In the genomic region with DNA sequence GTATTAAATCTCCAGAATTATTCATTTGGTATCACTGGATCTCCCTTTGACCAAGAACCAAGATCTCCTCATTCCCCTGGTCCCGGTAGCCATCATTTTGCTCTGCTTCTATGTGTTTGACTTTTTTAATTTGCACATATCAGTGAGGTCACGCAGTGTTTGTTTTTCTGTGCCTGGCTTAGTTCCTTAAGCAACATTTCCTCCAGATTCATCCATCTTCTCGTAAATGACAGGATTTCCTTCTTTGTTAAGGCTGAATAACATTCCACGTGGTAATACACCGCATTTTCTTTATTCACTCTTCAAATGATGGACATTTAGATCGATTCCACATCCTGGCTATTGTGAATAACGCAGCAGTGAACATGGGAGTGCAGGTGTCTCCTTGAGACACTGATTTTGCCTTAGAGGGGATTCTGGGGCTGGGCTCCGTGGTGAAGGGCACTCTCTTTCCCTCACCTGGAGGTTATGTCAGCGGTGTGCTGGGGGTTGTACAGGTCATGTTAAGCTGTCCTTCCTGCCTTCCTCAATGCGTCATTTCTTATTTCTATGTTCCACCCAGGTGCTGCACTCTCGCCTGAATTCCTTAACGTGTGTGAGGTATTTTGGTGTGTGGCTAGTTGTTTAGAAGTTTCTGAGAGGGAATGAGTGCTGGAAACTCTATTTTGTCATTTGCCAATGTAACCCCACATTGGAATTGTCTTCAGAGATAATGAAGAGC, we compare ENCODE assay signal across 20 cellular contexts.
A peak's percentile ranks its signal among the peaks of the same experiment; 100 is the strongest.
DNase-seq lines count a peak whose midpoint lies in the region; ATAC-seq, FAIRE-seq and TF ChIP-seq lines count a peak whose summit lies in the region.
"Had no signal": no experiment of that assay in that cellular context is flagged by ENCODE, and none has a peak within 500 bp of the region (broad histone marks: within the 10 kb centered on the region; RNA-seq: fewer than 3 reads in every experiment).

No MANE protein-coding gene starts in this region.

- H4K20me1 ChIP-seq in GM23248 (ENCODE audit: insufficient read depth), result no peaks in the 10 kb centered on the region

- H2AFZ ChIP-seq in GM23248, result no peak overlapping the region

- H3K27me3 ChIP-seq in pancreas (no peaks in the 10 kb centered on the region), GM23248 (replicated peaks; ENCODE audit: insufficient read depth) (no peaks in the 10 kb centered on the region)
- H3K27me3 ChIP-seq: upper lobe of right lung had no signal

- H3K27ac ChIP-seq in C4-2B (peak overlapping the region; percentile 77), pancreas (peak overlapping the region; percentile 31 to 69 (median 58)), GM23248 (no peak overlapping the region)
- H3K27ac ChIP-seq: upper lobe of right lung had no signal

- H3K4me3 ChIP-seq in astrocyte of the cerebellum (ENCODE audit: low read depth, low read length) (no peak overlapping the region), fibroblast of pulmonary artery (replicated peaks; ENCODE audit: low read depth, low read length) (no peak overlapping the region), pancreas (no peak overlapping the region), GM23248 (no peak overlapping the region)
- H3K4me3 ChIP-seq: upper lobe of right lung had no signal

- 27% methylated on average over 12 of the region's 12 CpGs for WGBS in pancreas, 2 donors
- WGBS in GM23248 (ENCODE audit: low coverage in 1 of 2, low lambda C conversion rate in 2 of 2, missing lambda C conversion rate in 2 of 2), 2 experiments, result 97 to 99% methylated on average over 12 of the region's 12 CpGs

- H3K4me1 ChIP-seq in pancreas (peaks cover 11 to 33% (median 24%) of the 10 kb centered on the region in 3 donors), GM23248 (ENCODE audit: insufficient read depth) (peaks cover 19% of the 10 kb centered on the region)
- H3K4me1 ChIP-seq: upper lobe of right lung had no signal

- H3K9me3 ChIP-seq in pancreas (no peaks in the 10 kb centered on the region), GM23248 (ENCODE audit: low read depth) (no peaks in the 10 kb centered on the region)
- H3K9me3 ChIP-seq: upper lobe of right lung had no signal

- peaks cover 17% of the 10 kb centered on the region; the same call in 1 of the 2 replicates for H3F3A ChIP-seq in GM23248 (ENCODE audit: insufficient read depth)

- intact Hi-C loops in pancreas (cut with DNase I) (no loop called here), sciatic nerve (cut with DNase I) (no loop called here)

- DNase-seq in astrocyte of the cerebellum (ENCODE audit: low read depth) (peak; percentile 18), fibroblast of pulmonary artery (ENCODE audit: low read depth) (peak; percentile 67), pancreas (peak in 1 of 6 donors; percentile 34), sciatic nerve (ENCODE audit: low spot score) (no peak), LoVo (ENCODE audit: low spot score) (no peak), GM23248 (no peak)
- DNase-seq: activated T-cell treated with anti-CD3 and anti-CD28 coated beads, Interleukin-2, amount 50 U/mL, for 1 hour; caudate nucleus; CD4-positive, alpha-beta T cell; islet precursor cell; NCI-H1092; NCI-H774; nucleus accumbens; small intestine; upper lobe of right lung had no signal

- peaks cover 62% of the 10 kb centered on the region for H3K79me2 ChIP-seq in GM23248 (ENCODE audit: insufficient read depth)

- no peak overlapping the region for H3K4me2 ChIP-seq in GM23248 (ENCODE audit: unreplicated experiment)

- no peak for FAIRE-seq in pancreas (lab: Jason Lieb, UNC)
- FAIRE-seq: A204.1, small intestine, TTC549 had no signal

- no peaks in the 10 kb centered on the region for H3K9me2 ChIP-seq in GM23248 (ENCODE audit: insufficient read depth)

- no peaks in the 10 kb centered on the region for H3K36me3 ChIP-seq in pancreas
- H3K36me3 ChIP-seq in GM23248 (ENCODE audit: low read depth), result no peaks in the 10 kb centered on the region
- H3K36me3 ChIP-seq: upper lobe of right lung had no signal

- TF ChIP-seq CTCF in C4-2B (conservative IDR thresholded peaks at IDR 0.05), result no peak
- no peak for TF ChIP-seq CTCF in astrocyte of the cerebellum (IDR thresholded peaks at IDR 0.05; ENCODE audit: low read depth, low read length, missing control alignments)
- no peak for TF ChIP-seq CTCF in fibroblast of pulmonary artery (IDR thresholded peaks at IDR 0.05; ENCODE audit: low read length, missing control alignments)
- TF ChIP-seq CTCF in pancreas (IDR thresholded peaks at IDR 0.05), result no peak

- ATAC-seq in pancreas (peak; percentile 74 to 84 (median 80)), sciatic nerve (no peak), HG02588 (IDR thresholded peaks at IDR 0.05; ENCODE audit: unreplicated experiment) (no peak)
- ATAC-seq: activated naive CD4-positive, alpha-beta T cell treated with anti-CD3 and anti-CD28 coated beads, Interleukin-2, amount 50 U/mL, for 72 hours; upper lobe of right lung had no signal

- in situ Hi-C loops in astrocyte of the cerebellum (cut with HindIII; ENCODE audit: low sequenced_read_pairs) (no loop called here), GM23248 (cut with MboI) (no loop called here)

- H3K9ac ChIP-seq in GM23248, result no peak overlapping the region

Comparison
In these comparisons a context has a peak if more than half of its experiments do, and no peak if none do; other contexts are left out.
1. DNase-seq: peak in astrocyte of the cerebellum (single experiment) and fibroblast of pulmonary artery (single experiment); none in sciatic nerve (single experiment), LoVo (single experiment) and GM23248 (single experiment).
2. ATAC-seq: peak in pancreas (4 of 4); none in sciatic nerve (single experiment) and HG02588 (single experiment).